In genomic region chr10:32980558-32981468, GRCh38 we compare ENCODE assay signal across 8 cellular contexts. TPM values are rescaled to one million over a fixed set of nuclear protein-coding genes. Genes with fewer than 3 reads are reported as not detected.
DNase-seq lines count a peak whose midpoint lies in the region; ATAC-seq and TF ChIP-seq lines count a peak whose summit lies in the region.

No MANE protein-coding gene starts in this region.

- ATAC-seq in GM19328 (IDR thresholded peaks at IDR 0.05; ENCODE audit: unreplicated experiment) (peak; percentile 97), HG03469 (IDR thresholded peaks at IDR 0.05; ENCODE audit: unreplicated experiment) (peak; percentile 90), lung (ENCODE audit: insufficient read depth, low FRiP score) (peak; percentile 91)

- H3K27ac ChIP-seq in BLaER1 (no peak overlapping the region), lung (ENCODE audit: low read depth in 1 of 2, low read length in 1 of 2) (peak overlapping the region; percentile 75 to 93)

- H3K36me3 ChIP-seq in BLaER1 (no peaks in the 10 kb centered on the region), lung (ENCODE audit: control insufficient read depth in 2 of 2, insufficient read depth in 2 of 2, low read length in 2 of 2) (no peaks in the 10 kb centered on the region)

- peak overlapping the region; percentile 66 for H3K9ac ChIP-seq in BLaER1

- H4K20me1 ChIP-seq in BLaER1: no peaks in the 10 kb centered on the region

- peak overlapping the region; percentile 64 for H3K4me3 ChIP-seq in BLaER1
- peak overlapping the region; percentile 29 for H3K4me3 ChIP-seq in lung

- DNase-seq in NCI-H748 (lab: John Stamatoyannopoulos, UW; ENCODE audit: unreplicated experiment) (peak; percentile 91), ecto neural progenitor cell (ENCODE audit: low spot score) (peak; percentile 85), lung (ENCODE audit: low spot score) (peak; percentile 86)
- peak; percentile 83 to 89 for DNase-seq in activated CD4-positive, alpha-beta T cell treated with anti-CD3 and anti-CD28 coated beads, Interleukin-2, amount 50 U/mL, for 48 hours
- peak; percentile 65 to 83 (median 75) for DNase-seq in stimulated activated CD4-positive, alpha-beta T cell treated with anti-CD3 and anti-CD28 coated beads, TNF-alpha, amount 100 ng/mL, for 24 hours (ENCODE audit: low read depth in 3 of 3)

- H3K9me3 ChIP-seq in BLaER1 (no peaks in the 10 kb centered on the region), lung (ENCODE audit: control insufficient read depth in 2 of 2, insufficient read depth in 1 of 2, low read length in 1 of 2) (no peaks in the 10 kb centered on the region)

- peaks cover 12% of the 10 kb centered on the region; the same call in 1 of the 2 replicates for H3K4me1 ChIP-seq in BLaER1
- peaks cover 7 to 15% of the 10 kb centered on the region in 2 donors for H3K4me1 ChIP-seq in lung (ENCODE audit: control insufficient read depth in 2 of 2, insufficient read depth in 2 of 2, low read length in 2 of 2)

- no peak for TF ChIP-seq CTCF in lung (IDR thresholded peaks at IDR 0.05; ENCODE audit: control extremely low read depth, extremely low read depth)

- H3K4me2 ChIP-seq in BLaER1: peak overlapping the region; percentile 84

- 14 to 17% methylated on average over 38 of the region's 38 CpGs for WGBS in lung, 2 donors

- H3K27me3 ChIP-seq in BLaER1: no peaks in the 10 kb centered on the region
- no peaks in the 10 kb centered on the region for H3K27me3 ChIP-seq in lung (ENCODE audit: control insufficient read depth, insufficient read depth)

RNA-seq across cellular contexts. Expression of gene ITGB1, which starts 22.8 kb away (rescaled TPM):
- total RNA-seq in lung: 100 to 1,000 TPM; 375 to 445 TPM
- polyA plus RNA-seq in lung: 100 to 1,000 TPM; 105 to 291 TPM
